Comparison of ENCODE assay signal across 11 cellular contexts in the genomic region with DNA sequence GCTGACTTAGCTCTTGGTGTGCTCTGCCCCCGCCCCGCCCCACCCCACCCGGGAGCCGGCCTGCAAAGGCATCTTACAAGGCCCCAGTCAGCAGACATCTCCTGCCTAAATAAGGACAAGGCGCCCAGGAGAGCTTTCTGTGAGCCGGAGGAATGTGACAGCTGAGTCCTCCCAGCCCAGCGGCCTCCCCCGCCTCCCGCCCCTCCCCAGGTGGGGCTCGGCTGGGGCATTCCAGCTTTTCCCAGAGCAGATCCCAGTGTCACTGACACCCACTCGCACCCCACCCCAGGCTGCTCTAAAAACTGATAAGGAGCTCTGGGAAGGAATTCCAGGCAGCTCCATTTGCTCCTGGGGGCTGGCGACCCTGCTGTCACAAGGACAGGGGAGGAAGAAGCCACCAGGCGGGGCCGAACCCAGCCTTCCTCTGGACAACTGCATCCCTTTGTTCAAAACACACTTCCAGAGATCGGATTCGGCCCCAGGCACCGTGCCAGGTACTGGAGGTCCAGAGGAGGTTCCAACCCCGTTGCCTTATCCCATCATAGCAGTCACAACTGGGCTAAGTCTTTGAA. TPM values are rescaled to one million over a fixed set of nuclear protein-coding genes. Genes with fewer than 3 reads are reported as not detected.
DNase-seq lines count a peak whose midpoint lies in the region; ATAC-seq and TF ChIP-seq lines count a peak whose summit lies in the region.
"Had no signal": no experiment of that assay in that cellular context is flagged by ENCODE, and none has a peak within 500 bp of the region (broad histone marks: within the 10 kb centered on the region; RNA-seq: fewer than 3 reads in every experiment).

No MANE protein-coding gene starts in this region.

- H3K9me3 ChIP-seq in mucosa of descending colon: no peaks in the 10 kb centered on the region
- H3K9me3 ChIP-seq in upper lobe of right lung: no peaks in the 10 kb centered on the region

- no peak overlapping the region for H3K4me3 ChIP-seq in fibroblast of the aortic adventitia (ENCODE audit: low read depth, low read length)
- no peak overlapping the region for H3K4me3 ChIP-seq in mucosa of descending colon
- H3K4me3 ChIP-seq in upper lobe of right lung: no peak overlapping the region

- peak; percentile 44 for ATAC-seq in mucosa of descending colon
- ATAC-seq in upper lobe of right lung: peak; percentile 70
- no peak for ATAC-seq in HG03159 (IDR thresholded peaks at IDR 0.05; ENCODE audit: unreplicated experiment)
- no peak for ATAC-seq in activated CD8-positive, alpha-beta T cell treated with anti-CD3 and anti-CD28 coated beads for 36 hours
- ATAC-seq: natural killer cell had no signal

- intact Hi-C loops in mucosa of descending colon (cut with DNase I, micrococcal nuclease): no loop called here
- intact Hi-C loops in upper lobe of right lung (cut with DNase I): no loop called here
- intact Hi-C loops in activated CD8-positive, alpha-beta T cell treated with anti-CD3 and anti-CD28 coated beads for 36 hours (cut with micrococcal nuclease): no loop called here

- peaks cover 8% of the 10 kb centered on the region for H3K27me3 Mint-ChIP-seq in activated CD8-positive, alpha-beta T cell treated with anti-CD3 and anti-CD28 coated beads for 36 hours

- peak overlapping the region; percentile 51 for H3K27ac ChIP-seq in upper lobe of right lung

- no peak for TF ChIP-seq CTCF in fibroblast of the aortic adventitia (IDR thresholded peaks at IDR 0.05; ENCODE audit: insufficient read depth, low read length)
- TF ChIP-seq CTCF in mucosa of descending colon (IDR thresholded peaks at IDR 0.05): no peak
- TF ChIP-seq CTCF in upper lobe of right lung (IDR thresholded peaks at IDR 0.05): no peak
- no peak for TF ChIP-seq CTCF in activated CD8-positive, alpha-beta T cell treated with anti-CD3 and anti-CD28 coated beads for 36 hours (IDR thresholded peaks at IDR 0.05)
- no peak for TF ChIP-seq CTCF in GM10266 (IDR thresholded peaks at IDR 0.05; ENCODE audit: control insufficient read depth, insufficient read depth, low read depth, missing control alignments)

- H3K36me3 ChIP-seq in mucosa of descending colon (ENCODE audit: low read depth): no peaks in the 10 kb centered on the region
- H3K36me3 ChIP-seq in upper lobe of right lung: no peaks in the 10 kb centered on the region

- H3K4me3 Mint-ChIP-seq in activated CD8-positive, alpha-beta T cell treated with anti-CD3 and anti-CD28 coated beads for 36 hours: no peak overlapping the region
- H3K4me3 Mint-ChIP-seq: natural killer cell had no signal

- no peaks in the 10 kb centered on the region for H3K4me1 Mint-ChIP-seq in activated CD8-positive, alpha-beta T cell treated with anti-CD3 and anti-CD28 coated beads for 36 hours (ENCODE audit: low read depth)

- H3K36me3 Mint-ChIP-seq in activated CD8-positive, alpha-beta T cell treated with anti-CD3 and anti-CD28 coated beads for 36 hours (ENCODE audit: low read depth): no peaks in the 10 kb centered on the region
- H3K36me3 Mint-ChIP-seq: natural killer cell had no signal

- no peaks in the 10 kb centered on the region for H3K4me1 ChIP-seq in mucosa of descending colon (ENCODE audit: low read depth)
- H3K4me1 ChIP-seq in upper lobe of right lung: no peaks in the 10 kb centered on the region

- H3K27ac Mint-ChIP-seq in activated CD8-positive, alpha-beta T cell treated with anti-CD3 and anti-CD28 coated beads for 36 hours: no peak overlapping the region
- H3K27ac Mint-ChIP-seq: natural killer cell had no signal

- H3K9me3 Mint-ChIP-seq in activated CD8-positive, alpha-beta T cell treated with anti-CD3 and anti-CD28 coated beads for 36 hours: no peaks in the 10 kb centered on the region
- H3K9me3 Mint-ChIP-seq: natural killer cell had no signal

- no peaks in the 10 kb centered on the region for H3K27me3 ChIP-seq in upper lobe of right lung

- POLR2A ChIA-PET in activated CD8-positive, alpha-beta T cell treated with anti-CD3 and anti-CD28 coated beads for 36 hours (lab: Charles Lee): no interaction called here

- DNase-seq in M059J (ENCODE audit: low read depth) (peak; percentile 90), fibroblast of the aortic adventitia (ENCODE audit: low read depth) (peak; percentile 25), mucosa of descending colon (peak in 1 of 3 donors; percentile 48), upper lobe of right lung (no peak), NCI-H446 treated with DMSO at 0.1 percent for 48 hours (lab: John Stamatoyannopoulos, UW) (no peak), GM10266 (ENCODE audit: extremely low spot score) (no peak)
- no peak for DNase-seq in activated CD8-positive, alpha-beta T cell treated with anti-CD3 and anti-CD28 coated beads for 36 hours
- DNase-seq: activated naive CD4-positive, alpha-beta T cell; erythroblast; natural killer cell had no signal

- CTCF ChIA-PET in activated CD8-positive, alpha-beta T cell treated with anti-CD3 and anti-CD28 coated beads for 36 hours (lab: Charles Lee): interaction anchor here (1.0 to 3.0 kb wide), 2 partner anchors 20 to 53 kb away, joined by 3 to 11 read pairs; no protein-coding TSS in a partner anchor

RNA-seq across cellular contexts. Expression of gene JPH2, which starts 49.7 kb away (rescaled TPM):
- 16.4 and 39.3 TPM in 2 replicates for total RNA-seq in M059J (2014; rRNA removed; shearing (Covaris generic))
- total RNA-seq in fibroblast of the aortic adventitia (ENCODE audit: low replicate concordance) (under 0.01 and 0.82 TPM in 2 replicates), mucosa of descending colon (10 to 100 TPM in 1 of 3 donors, 1 to 10 TPM in 2; 2.3 to 87.3 (median 8.3) TPM), upper lobe of right lung (7.9 TPM)
- under 1 TPM; 0.47 to 0.54 TPM for total RNA-seq in activated CD8-positive, alpha-beta T cell treated with anti-CD3 and anti-CD28 coated beads for 36 hours
- total RNA-seq: natural killer cell had no signal

Comparison
In these comparisons a context has a peak if more than half of its experiments do, and no peak if none do; other contexts are left out.
1. DNase-seq: peak in M059J (single experiment) and fibroblast of the aortic adventitia (single experiment); none in upper lobe of right lung (single experiment), NCI-H446 treated with DMSO at 0.1 percent for 48 hours (single experiment), activated CD8-positive, alpha-beta T cell treated with anti-CD3 and anti-CD28 coated beads for 36 hours (single experiment) and GM10266 (single experiment).
2. ATAC-seq: peak in mucosa of descending colon (single experiment) and upper lobe of right lung (single experiment); none in HG03159 (single experiment) and activated CD8-positive, alpha-beta T cell treated with anti-CD3 and anti-CD28 coated beads for 36 hours (single experiment).